ENCODE assay signal across 1 cellular context in the genomic region with DNA sequence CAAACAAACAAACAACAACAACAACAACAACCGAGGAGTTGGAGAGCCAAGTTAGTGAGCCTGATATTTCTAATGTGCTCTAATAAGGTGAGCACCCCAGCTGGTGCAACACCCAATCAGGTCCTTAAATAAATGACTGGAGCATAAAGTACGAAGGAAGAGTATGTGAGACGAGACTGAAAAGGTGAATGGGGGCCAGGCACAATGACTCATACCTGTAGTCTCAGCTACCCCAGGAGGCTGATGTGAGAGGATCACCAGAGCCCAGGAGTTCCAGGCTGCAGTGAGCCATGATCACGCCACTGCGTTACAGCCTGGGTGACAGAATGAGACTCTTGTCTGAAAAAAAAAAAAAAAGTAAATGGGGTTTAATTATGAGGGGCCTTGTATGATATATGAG.
TF ChIP-seq lines count a peak whose summit lies in the region.

No MANE protein-coding gene starts in this region.

TF ChIP-seq in WTC11, 78 proteins besides CTCF, POLR2A, EP300 and RAD21 (continued from another document):
- TF ChIP-seq, protein P1, sequence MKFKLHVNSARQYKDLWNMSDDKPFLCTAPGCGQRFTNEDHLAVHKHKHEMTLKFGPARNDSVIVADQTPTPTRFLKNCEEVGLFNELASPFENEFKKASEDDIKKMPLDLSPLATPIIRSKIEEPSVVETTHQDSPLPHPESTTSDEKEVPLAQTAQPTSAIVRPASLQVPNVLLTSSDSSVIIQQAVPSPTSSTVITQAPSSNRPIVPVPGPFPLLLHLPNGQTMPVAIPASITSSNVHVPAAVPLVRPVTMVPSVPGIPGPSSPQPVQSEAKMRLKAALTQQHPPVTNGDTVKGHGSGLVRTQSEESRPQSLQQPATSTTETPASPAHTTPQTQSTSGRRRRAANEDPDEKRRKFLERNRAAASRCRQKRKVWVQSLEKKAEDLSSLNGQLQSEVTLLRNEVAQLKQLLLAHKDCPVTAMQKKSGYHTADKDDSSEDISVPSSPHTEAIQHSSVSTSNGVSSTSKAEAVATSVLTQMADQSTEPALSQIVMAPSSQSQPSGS (CRISPR knock-in tag; IDR thresholded peaks at IDR 0.05; ENCODE audit: borderline replicate concordance, low read depth): no peak
- TF ChIP-seq JAZF1 (CRISPR knock-in tag; IDR thresholded peaks at IDR 0.05): no peak
- TF ChIP-seq SMAD3 (CRISPR knock-in tag; IDR thresholded peaks at IDR 0.05; ENCODE audit: borderline replicate concordance): no peak
- TF ChIP-seq JUN (CRISPR knock-in tag; IDR thresholded peaks at IDR 0.05): no peak
- no peak for TF ChIP-seq TEAD1 (CRISPR knock-in tag; IDR thresholded peaks at IDR 0.05)
